14 cellular contexts compared by ENCODE assay signal in the genomic region with DNA sequence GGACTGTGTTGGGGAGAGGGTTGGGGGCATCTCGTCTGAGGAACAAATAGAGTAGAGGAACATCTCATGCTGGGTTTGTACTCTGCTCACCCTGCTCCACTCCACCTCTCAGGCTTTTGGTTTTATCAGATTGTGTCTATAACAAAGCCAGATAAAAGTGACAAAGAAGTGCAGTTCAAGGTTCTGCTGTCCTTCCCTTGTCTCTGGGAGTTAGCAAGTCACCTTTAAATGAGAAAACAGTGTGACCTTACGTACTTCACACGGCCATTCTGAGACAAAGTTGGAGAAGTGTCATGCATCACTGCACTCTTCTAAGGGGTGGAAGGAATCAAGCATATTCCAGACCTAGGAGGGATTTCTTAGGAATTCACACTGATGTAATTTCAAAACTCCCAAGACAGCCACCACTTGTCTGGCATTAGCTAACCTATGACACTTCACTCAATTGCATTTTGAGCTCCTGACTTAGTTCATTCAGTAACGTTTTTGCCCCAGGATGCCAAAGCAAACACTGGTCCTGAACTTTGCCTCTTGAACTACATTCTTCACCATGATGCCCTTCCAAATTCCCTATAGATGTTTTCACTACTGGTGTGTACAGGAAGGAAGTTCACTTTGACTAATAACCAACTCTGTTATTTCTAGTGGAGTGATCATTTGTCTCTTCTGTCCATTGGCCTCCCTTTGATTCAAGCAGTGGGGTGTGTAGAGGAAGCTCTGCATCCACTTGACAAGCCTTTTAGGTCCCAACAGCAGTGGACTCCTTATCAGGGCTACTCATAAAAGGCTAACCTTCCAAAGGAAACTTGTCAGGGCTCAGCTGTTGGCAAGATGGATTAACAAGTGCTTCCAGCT.
A peak's percentile ranks its signal among the peaks of the same experiment; 100 is the strongest.
DNase-seq lines count a peak whose midpoint lies in the region; ATAC-seq and TF ChIP-seq lines count a peak whose summit lies in the region.
"Had no signal": no experiment of that assay in that cellular context is flagged by ENCODE, and none has a peak within 500 bp of the region (broad histone marks: within the 10 kb centered on the region; RNA-seq: fewer than 3 reads in every experiment).

No MANE protein-coding gene starts in this region.

- TF ChIP-seq CTCF in 22Rv1 (IDR thresholded peaks at IDR 0.05) (no peak), PC-9 (conservative IDR thresholded peaks at IDR 0.05) (no peak), foreskin fibroblast (IDR thresholded peaks at IDR 0.05; ENCODE audit: low read depth, low read length) (no peak)

- no peaks in the 10 kb centered on the region for H3F3A ChIP-seq in PC-9 (ENCODE audit: insufficient read depth, low read depth)

- H3K36me3 ChIP-seq in PC-9 (ENCODE audit: low read depth): no peaks in the 10 kb centered on the region

- H3K4me1 ChIP-seq in PC-9 (replicated peaks; ENCODE audit: insufficient read depth): peaks cover 19% of the 10 kb centered on the region

- no peaks in the 10 kb centered on the region for H3K9me2 ChIP-seq in PC-9 (ENCODE audit: insufficient read depth)

- H3K27ac ChIP-seq in 22Rv1 (peak overlapping the region; percentile 85), PC-9 (peak overlapping the region; percentile 62)

- intact Hi-C loops in PC-9 (cut with micrococcal nuclease; ENCODE audit: unreplicated experiment): loop anchor here (5.0 kb wide), 1 partner anchor 208 kb away; no protein-coding TSS in a partner anchor

- DNase-seq in PC-9: peak in 1 of 2 experiments; percentile 41
- peak; percentile 18 to 57 for DNase-seq in foreskin fibroblast
- DNase-seq in mucosa of gallbladder (ENCODE audit: low spot score): peak; percentile 47
- DNase-seq in HPDE6-E6E7 (ENCODE audit: extremely low spot score): no peak
- no peak for DNase-seq in NAMALWA (ENCODE audit: low spot score)
- DNase-seq in H4 (ENCODE audit: low spot score): no peak
- DNase-seq: activated naive CD4-positive, alpha-beta T cell treated with anti-CD3 and anti-CD28 coated beads, Interleukin-2, amount 10 ng/mL, durations not matched to agents 7 days and 5 days; endodermal cell; foreskin melanocyte; Kasumi-1; NCI-H187; stimulated activated CD4-positive, alpha-beta T cell treated with anti-CD3 and anti-CD28 coated beads, Interleukin-15, amount 100 ng/mL, for 24 hours had no signal

- H3K4me3 ChIP-seq in PC-9 (no peak overlapping the region), foreskin fibroblast (ENCODE audit: low read depth in 1 of 2, low read length in 2 of 2) (no peak overlapping the region)

- POLR2A ChIA-PET in PC-9 (lab: Charles Lee; ENCODE audit: unreplicated experiment): interaction anchor here (1.0 kb wide), 1 partner anchor 647 kb away, joined by 3 read pairs; no protein-coding TSS in a partner anchor

- no peaks in the 10 kb centered on the region for H3K9me3 ChIP-seq in PC-9 (ENCODE audit: insufficient read depth, low read depth)

- no TSS peak for BruUV-seq in PC-9 (replicated peaks; lab: Mats Ljungman, UMichigan)

- no peak overlapping the region for H3K4me2 ChIP-seq in PC-9

- H3K79me2 ChIP-seq in PC-9 (ENCODE audit: low read depth): no peaks in the 10 kb centered on the region

- no peaks in the 10 kb centered on the region for H4K20me1 ChIP-seq in PC-9 (ENCODE audit: insufficient read depth)

- no peaks in the 10 kb centered on the region for H3K27me3 ChIP-seq in PC-9 (ENCODE audit: insufficient read depth, low read depth)

- CTCF ChIA-PET in PC-9 (lab: Charles Lee): interaction anchor here (0.6 kb wide), 2 partner anchors 13 to 268 kb away, joined by 3 to 5 read pairs; no protein-coding TSS in a partner anchor

- no peak overlapping the region for H2AFZ ChIP-seq in PC-9

- ATAC-seq in HG03139 (IDR thresholded peaks at IDR 0.05; ENCODE audit: unreplicated experiment): no peak

Comparison
In these comparisons a context has a peak if more than half of its experiments do, and no peak if none do; other contexts are left out.
1. DNase-seq: peak in foreskin fibroblast (2 of 2) and mucosa of gallbladder (single experiment); none in HPDE6-E6E7 (single experiment), NAMALWA (single experiment) and H4 (single experiment).